Comparison of ENCODE assay signal across 4 cellular contexts in the genomic region with DNA sequence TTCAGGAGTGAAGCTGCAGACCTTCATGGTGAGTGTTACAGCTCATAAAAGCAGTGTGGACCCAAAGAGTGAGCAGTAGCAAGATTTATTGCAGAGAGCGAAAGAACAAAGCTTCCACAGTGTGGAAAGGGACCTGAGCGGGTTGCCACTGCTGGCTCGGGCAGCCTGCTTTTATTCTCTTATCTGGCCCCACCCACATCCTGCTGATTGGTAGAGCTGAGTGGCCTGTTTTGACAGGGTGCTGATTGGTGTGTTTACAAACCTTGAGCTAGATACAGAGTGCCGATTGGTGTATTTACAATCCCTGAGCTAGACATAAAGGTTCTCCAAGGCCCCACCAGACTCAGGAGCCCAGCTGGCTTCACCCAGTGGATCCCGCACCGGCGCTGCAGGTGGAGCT. TPM values are rescaled to one million over a fixed set of nuclear protein-coding genes. Genes with fewer than 3 reads are reported as not detected.
"Had no signal": no experiment of that assay in that cellular context is flagged by ENCODE, and none has a peak within 500 bp of the region (broad histone marks: within the 10 kb centered on the region; RNA-seq: fewer than 3 reads in every experiment).

No MANE protein-coding gene starts in this region.

RNA-seq across cellular contexts. Expression of a gene that starts 17.6 kb away (rescaled TPM):
- total RNA-seq: epithelial cell of proximal tubule, foreskin keratinocyte, hepatocyte, left ventricle myocardium superior had no signal
- polyA plus RNA-seq: foreskin keratinocyte had no signal
